In the genomic region with DNA sequence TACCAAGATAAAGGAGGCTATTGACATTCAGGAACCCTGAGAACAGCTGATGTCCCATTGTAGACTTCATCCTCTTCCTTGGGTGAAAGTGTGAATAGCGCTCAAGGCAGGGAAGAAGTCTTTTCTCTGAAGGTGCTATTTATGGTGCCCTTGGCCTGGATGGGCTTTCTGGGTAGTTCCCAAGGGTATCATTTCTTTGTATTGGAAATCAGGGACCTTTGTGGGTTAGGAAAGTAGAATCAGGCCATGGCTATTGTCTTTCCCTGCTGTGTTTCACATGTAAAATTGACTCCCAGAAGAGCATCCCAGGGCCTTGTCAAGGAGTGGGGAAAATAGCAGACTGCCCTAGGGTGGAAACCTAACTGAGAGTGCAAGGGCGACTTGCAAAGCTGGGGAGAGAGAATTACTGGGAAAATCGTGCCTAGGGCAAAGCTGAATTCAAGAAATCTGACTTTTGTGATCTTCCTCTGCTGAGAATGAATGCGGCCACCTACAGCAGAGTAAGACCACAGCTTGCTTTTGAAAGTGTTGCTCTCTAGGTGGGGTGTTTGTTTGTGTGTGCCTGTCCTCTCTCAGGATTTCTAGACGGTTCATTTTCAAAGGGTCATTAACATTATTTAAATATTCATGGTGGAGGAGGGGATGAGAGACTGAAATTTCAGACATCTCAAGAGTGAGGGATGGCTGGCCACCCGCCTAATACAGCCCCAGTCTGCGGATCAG, we compare ENCODE assay signal across 8 cellular contexts.
DNase-seq lines count a peak whose midpoint lies in the region; ATAC-seq lines count a peak whose summit lies in the region.

No MANE protein-coding gene starts in this region.

- H3K4me1 Mint-ChIP-seq in activated naive CD8-positive, alpha-beta T cell treated with anti-CD3 and anti-CD28 coated beads, Interleukin-2, amount 10 ng/mL, durations not matched to agents 7 days and 5 days: peaks cover 23% of the 10 kb centered on the region

- no peak overlapping the region for H3K27ac ChIP-seq in muscle layer of duodenum (ENCODE audit: low read length)

- no peaks in the 10 kb centered on the region for H3K27me3 ChIP-seq in muscle layer of duodenum (ENCODE audit: low read depth, low read length)

- peak overlapping the region; percentile 83 for H3K4me3 Mint-ChIP-seq in activated naive CD8-positive, alpha-beta T cell treated with anti-CD3 and anti-CD28 coated beads, Interleukin-2, amount 10 ng/mL, durations not matched to agents 7 days and 5 days

- POLR2A ChIA-PET in activated naive CD8-positive, alpha-beta T cell treated with anti-CD3 and anti-CD28 coated beads, Interleukin-2, amount 10 ng/mL, durations not matched to agents 7 days and 5 days (lab: Charles Lee): interaction anchor here (1.0 kb wide), 1 partner anchor 9 kb away, joined by 4 read pairs; no protein-coding TSS in a partner anchor

- H3K27ac Mint-ChIP-seq in activated naive CD8-positive, alpha-beta T cell treated with anti-CD3 and anti-CD28 coated beads, Interleukin-2, amount 10 ng/mL, durations not matched to agents 7 days and 5 days: peak overlapping the region; percentile 9

- H3K36me3 Mint-ChIP-seq in activated naive CD8-positive, alpha-beta T cell treated with anti-CD3 and anti-CD28 coated beads, Interleukin-2, amount 10 ng/mL, durations not matched to agents 7 days and 5 days: peaks cover 4% of the 10 kb centered on the region

- no peaks in the 10 kb centered on the region for H3K36me3 ChIP-seq in muscle layer of duodenum (ENCODE audit: control insufficient read depth in 1 of 2, insufficient read depth in 2 of 2, low read length in 2 of 2)

- peaks cover 0 to 22% of the 10 kb centered on the region in 2 donors for H3K4me1 ChIP-seq in muscle layer of duodenum (ENCODE audit: control insufficient read depth in 1 of 2, insufficient read depth in 2 of 2, low read length in 2 of 2)

- H3K9me3 ChIP-seq in muscle layer of duodenum (ENCODE audit: control insufficient read depth in 1 of 2, low read length in 2 of 2): no peaks in the 10 kb centered on the region

- DNase-seq in activated naive CD8-positive, alpha-beta T cell treated with anti-CD3 and anti-CD28 coated beads, Interleukin-2, amount 10 ng/mL, durations not matched to agents 7 days and 5 days: no peak
- DNase-seq in activated CD4-positive, alpha-beta T cell treated with anti-CD3 and anti-CD28 coated beads for 4 hours: no peak
- no peak for DNase-seq in stimulated activated CD4-positive, alpha-beta T cell treated with anti-CD3 and anti-CD28 coated beads, Interleukin-2, amount 100 ng/mL, for 24 hours
- no peak for DNase-seq in NCI-H526 (lab: John Stamatoyannopoulos, UW)
- DNase-seq in A172 (ENCODE audit: low spot score): no peak

- ATAC-seq in GM18499 (IDR thresholded peaks at IDR 0.05; ENCODE audit: insufficient read depth, unreplicated experiment) (peak; percentile 24), HG02852 (IDR thresholded peaks at IDR 0.05; ENCODE audit: unreplicated experiment) (peak; percentile 30)
- ATAC-seq in activated naive CD8-positive, alpha-beta T cell treated with anti-CD3 and anti-CD28 coated beads, Interleukin-2, amount 10 ng/mL, durations not matched to agents 7 days and 5 days (ENCODE audit: low read depth): no peak

- H3K9me3 Mint-ChIP-seq in activated naive CD8-positive, alpha-beta T cell treated with anti-CD3 and anti-CD28 coated beads, Interleukin-2, amount 10 ng/mL, durations not matched to agents 7 days and 5 days: peaks cover 2% of the 10 kb centered on the region

- H3K4me3 ChIP-seq in muscle layer of duodenum (ENCODE audit: low read depth in 1 of 2, low read length in 2 of 2): peak overlapping the region; percentile 84 to 90

- H3K27me3 Mint-ChIP-seq in activated naive CD8-positive, alpha-beta T cell treated with anti-CD3 and anti-CD28 coated beads, Interleukin-2, amount 10 ng/mL, durations not matched to agents 7 days and 5 days: peaks cover 35% of the 10 kb centered on the region
